18 cellular contexts compared by ENCODE assay signal in the genomic region with DNA sequence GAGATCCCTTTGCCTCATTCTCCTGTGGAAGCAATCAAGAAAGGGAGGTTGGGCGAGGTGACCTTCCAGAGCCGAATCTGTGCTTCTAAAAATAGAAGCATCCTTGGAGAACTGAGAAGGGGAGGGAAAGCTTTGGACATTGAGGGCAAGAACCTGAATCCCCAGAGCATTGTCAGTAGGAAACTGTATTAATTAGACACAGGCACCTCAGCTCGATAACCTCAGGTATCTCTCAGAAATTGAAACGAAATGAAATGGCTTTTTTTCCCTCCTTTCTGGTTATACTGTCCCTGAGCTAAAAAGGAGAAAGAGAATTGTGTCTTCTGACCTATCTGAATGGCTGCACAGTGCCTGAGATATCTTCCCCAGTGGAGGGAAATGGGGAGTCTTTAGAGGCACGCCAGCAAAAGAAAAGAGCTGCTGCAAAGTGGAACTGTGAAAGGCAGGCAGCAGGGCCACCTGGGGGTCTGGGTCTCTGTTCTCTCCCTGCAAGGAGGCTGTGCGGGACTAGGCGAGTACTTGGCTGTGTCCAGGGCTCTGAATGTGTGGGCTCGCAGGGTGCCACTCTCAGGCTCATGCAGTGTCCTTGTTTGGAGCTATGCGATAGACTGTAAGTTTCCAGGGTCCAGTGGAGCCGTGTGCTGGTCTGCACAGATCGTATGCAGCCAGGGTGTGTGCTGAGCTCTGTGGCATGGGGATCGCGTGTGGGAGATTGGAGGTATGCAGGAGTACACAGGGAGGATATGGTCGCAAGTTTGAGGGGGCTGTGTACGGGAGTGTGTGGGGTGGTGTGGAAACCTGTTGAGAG.
"Had no signal": no experiment of that assay in that cellular context is flagged by ENCODE, and none has a peak within 500 bp of the region (broad histone marks: within the 10 kb centered on the region; RNA-seq: fewer than 3 reads in every experiment).

No MANE protein-coding gene starts in this region.

- H3K36me3 ChIP-seq: esophagus squamous epithelium, heart right ventricle, sigmoid colon had no signal

- H3K27ac ChIP-seq: esophagus squamous epithelium, heart right ventricle, sigmoid colon, testis had no signal

- H3K4me3 ChIP-seq: esophagus squamous epithelium, heart right ventricle, lung, sigmoid colon, smooth muscle cell, testis had no signal

- H3K27me3 ChIP-seq: sigmoid colon, testis had no signal

- ATAC-seq: activated CD4-positive, CD25-positive, alpha-beta regulatory T cell treated with anti-CD3 and anti-CD28 coated beads, Interleukin-2, amount 50 U/mL, for 24 hours; activated CD8-positive, alpha-beta T cell treated with anti-CD3 and anti-CD28 coated beads, Interleukin-2, amount 10 ng/mL, durations not matched to agents 7 days and 5 days had no signal

- H3K4me1 ChIP-seq: esophagus squamous epithelium, sigmoid colon, testis had no signal

- H3K4me2 ChIP-seq: smooth muscle cell had no signal

- DNase-seq: activated CD4-positive, alpha-beta T cell treated with anti-CD3 and anti-CD28 coated beads, Interleukin-2, amount 10 ng/mL, durations not matched to agents 24 days and 14 days; activated CD8-positive, alpha-beta T cell treated with anti-CD3 and anti-CD28 coated beads, Interleukin-2, amount 10 ng/mL, durations not matched to agents 7 days and 5 days; activated gamma-delta T cell treated with Interleukin-2 at 50 U/mL for 16 hours; anterior cingulate cortex; central memory CD4-positive, alpha-beta T cell; cortex of kidney; esophagus squamous epithelium; heart right ventricle; kidney; naive B cell; sigmoid colon; stimulated activated CD4-positive, alpha-beta T cell treated with anti-CD3 and anti-CD28 coated beads, Interleukin-15, amount 100 ng/mL, for 24 hours; stimulated activated naive CD4-positive, alpha-beta T cell; T-helper 2 cell; testis had no signal

- H3K9me3 ChIP-seq: esophagus squamous epithelium, testis had no signal
